In genomic region chr5:82334085-82334680, GRCh38 we compare ENCODE assay signal across 21 cellular contexts. TPM values are rescaled to one million over a fixed set of nuclear protein-coding genes. Genes with fewer than 3 reads are reported as not detected.
DNase-seq lines count a peak whose midpoint lies in the region; ATAC-seq and TF ChIP-seq lines count a peak whose summit lies in the region.
"Had no signal": no experiment of that assay in that cellular context is flagged by ENCODE, and none has a peak within 500 bp of the region (broad histone marks: within the 10 kb centered on the region; RNA-seq: fewer than 3 reads in every experiment).

No MANE protein-coding gene starts in this region.

- CTCF ChIA-PET in PC-3 (lab: Charles Lee): no interaction called here

- in situ Hi-C loops in brain microvascular endothelial cell (cut with HindIII; ENCODE audit: low pct_ligation_motif_present, low sequenced_read_pairs): no loop called here

- H4K20me1 ChIP-seq in smooth muscle cell (ENCODE audit: low read depth) (no peaks in the 10 kb centered on the region), PC-3 (ENCODE audit: low read length) (no peaks in the 10 kb centered on the region)

- H3K4me1 ChIP-seq in lower lobe of right lung (peaks cover 6% of the 10 kb centered on the region), smooth muscle cell (ENCODE audit: low read depth) (peaks cover 41% of the 10 kb centered on the region), PC-3 (ENCODE audit: insufficient read depth, low read length) (no peaks in the 10 kb centered on the region)
- H3K4me1 ChIP-seq: body of pancreas had no signal

- intact Hi-C loops in lower lobe of right lung (cut with DNase I) (no loop called here), PC-3 (cut with micrococcal nuclease) (no loop called here)

- POLR2A ChIA-PET in PC-3 (lab: Charles Lee; ENCODE audit: unreplicated experiment): no interaction called here

- no peak overlapping the region for H3K4me3 ChIP-seq in brain microvascular endothelial cell (ENCODE audit: low read depth, low read length)
- H3K4me3 ChIP-seq in lower lobe of right lung: no peak overlapping the region
- H3K4me3 ChIP-seq in smooth muscle cell: no peak overlapping the region
- H3K4me3 ChIP-seq in PC-3 (ENCODE audit: low read length): no peak overlapping the region
- H3K4me3 ChIP-seq: body of pancreas had no signal

- 23% methylated on average over 4 of the region's 4 CpGs for WGBS in smooth muscle cell (ENCODE audit: low lambda C conversion rate)

- peaks cover 76% of the 10 kb centered on the region for H3K4me1 Mint-ChIP-seq in HFFc6 (ENCODE audit: low read depth)
- no peaks in the 10 kb centered on the region for H3K4me1 Mint-ChIP-seq in T-helper 17 cell
- H3K4me1 Mint-ChIP-seq: activated CD4-positive, alpha-beta memory T cell treated with anti-CD3 and anti-CD28 coated beads, Interleukin-2, amount 10 ng/mL, durations not matched to agents 7 days and 5 days; memory B cell had no signal

- no TSS peak for BruUV-seq in PC-3 (replicated peaks; lab: Mats Ljungman, UMichigan)

- DNase-seq in HFFc6: no peak
- no peak for DNase-seq in brain microvascular endothelial cell
- DNase-seq in lower lobe of right lung: no peak
- DNase-seq in smooth muscle cell (lab: John Stamatoyannopoulos, UW; ENCODE audit: unreplicated experiment): no peak
- DNase-seq in COLO668 (lab: John Stamatoyannopoulos, UW; ENCODE audit: unreplicated experiment): no peak
- DNase-seq in PC-3: no peak
- DNase-seq in GOT3 (lab: John Stamatoyannopoulos, UW): no peak
- no peak for DNase-seq in T-helper 17 cell
- DNase-seq: activated CD4-positive, alpha-beta memory T cell treated with anti-CD3 and anti-CD28 coated beads, Interleukin-2, amount 10 ng/mL, durations not matched to agents 7 days and 5 days; activated naive CD4-positive, alpha-beta T cell treated with anti-CD3 and anti-CD28 coated beads, Interleukin-2, amount 50 U/mL, for 16 hours; activated T-cell treated with anti-CD3 and anti-CD28 coated beads, Interleukin-2, amount 50 U/mL, for 1 hour; body of pancreas; erythroblast; H7; KG1; NCI-H2029 treated with DMSO at 0.1 percent for 48 hours; stimulated activated naive CD8-positive, alpha-beta T cell treated with anti-CD3 and anti-CD28 coated beads, Interleukin-15, Interleukin-2, amounts not matched to agents 100 U/mL and 50 U/mL, for 24 hours; T-helper 2 cell had no signal

- no peaks in the 10 kb centered on the region for H3K36me3 ChIP-seq in brain microvascular endothelial cell (replicated peaks)
- no peaks in the 10 kb centered on the region for H3K36me3 ChIP-seq in lower lobe of right lung
- H3K36me3 ChIP-seq in smooth muscle cell (ENCODE audit: low read depth): no peaks in the 10 kb centered on the region
- H3K36me3 ChIP-seq in PC-3 (ENCODE audit: low read depth, low read length): no peaks in the 10 kb centered on the region

- peak overlapping the region; percentile 90 for H3K27ac Mint-ChIP-seq in HFFc6
- no peak overlapping the region for H3K27ac Mint-ChIP-seq in T-helper 17 cell
- H3K27ac Mint-ChIP-seq: activated CD4-positive, alpha-beta memory T cell treated with anti-CD3 and anti-CD28 coated beads, Interleukin-2, amount 10 ng/mL, durations not matched to agents 7 days and 5 days; memory B cell; natural killer cell treated with Interleukin-12 subunit alpha and Interleukin-12 subunit beta and Interleukin-15 and Interleukin-18, amount 100 ng/mL, for 72 hours; WTC11 had no signal

- no peaks in the 10 kb centered on the region for H3K9me3 Mint-ChIP-seq in HFFc6
- H3K9me3 Mint-ChIP-seq: activated CD4-positive, alpha-beta memory T cell treated with anti-CD3 and anti-CD28 coated beads, Interleukin-2, amount 10 ng/mL, durations not matched to agents 7 days and 5 days; memory B cell; natural killer cell treated with Interleukin-12 subunit alpha and Interleukin-12 subunit beta and Interleukin-15 and Interleukin-18, amount 100 ng/mL, for 72 hours had no signal

- H3K9me3 ChIP-seq in lower lobe of right lung (no peaks in the 10 kb centered on the region), smooth muscle cell (replicated peaks; ENCODE audit: low read depth) (no peaks in the 10 kb centered on the region), PC-3 (ENCODE audit: low read length) (no peaks in the 10 kb centered on the region), T-helper 17 cell (ENCODE audit: control insufficient read depth, low read length, poor library complexity, severe bottlenecking) (no peaks in the 10 kb centered on the region)
- H3K9me3 ChIP-seq: body of pancreas had no signal

- ATAC-seq in lower lobe of right lung: no peak
- ATAC-seq in PC-3: no peak
- ATAC-seq in T-helper 17 cell: no peak
- ATAC-seq: natural killer cell treated with Interleukin-12 subunit alpha and Interleukin-12 subunit beta and Interleukin-15 and Interleukin-18, amount 100 ng/mL, for 72 hours; stimulated activated naive CD8-positive, alpha-beta T cell treated with anti-CD3 and anti-CD28 coated beads, Interleukin-15, Interleukin-2, amounts not matched to agents 100 U/mL and 50 U/mL, for 24 hours; WTC11 had no signal

- no peaks in the 10 kb centered on the region for H3K36me3 Mint-ChIP-seq in HFFc6 (ENCODE audit: low read depth)
- no peaks in the 10 kb centered on the region for H3K36me3 Mint-ChIP-seq in T-helper 17 cell (ENCODE audit: low read depth)
- H3K36me3 Mint-ChIP-seq: memory B cell; natural killer cell treated with Interleukin-12 subunit alpha and Interleukin-12 subunit beta and Interleukin-15 and Interleukin-18, amount 100 ng/mL, for 72 hours had no signal

- no peak overlapping the region for H2AFZ ChIP-seq in smooth muscle cell (ENCODE audit: low read depth)
- no peak overlapping the region for H2AFZ ChIP-seq in PC-3 (ENCODE audit: low read length)

- H3K27me3 Mint-ChIP-seq in HFFc6 (ENCODE audit: insufficient read depth) (peaks cover 5% of the 10 kb centered on the region), T-helper 17 cell (peaks cover 10% of the 10 kb centered on the region)

- H3K9me2 ChIP-seq in PC-3 (replicated peaks; ENCODE audit: low read length): no peaks in the 10 kb centered on the region

- H3K79me2 ChIP-seq in smooth muscle cell (ENCODE audit: low read depth): no peaks in the 10 kb centered on the region
- H3K79me2 ChIP-seq in PC-3 (ENCODE audit: low read length): no peaks in the 10 kb centered on the region

- peaks cover 34% of the 10 kb centered on the region for H3F3A ChIP-seq in smooth muscle cell (ENCODE audit: low read depth)
- H3F3A ChIP-seq in PC-3 (ENCODE audit: low read length, unreplicated experiment): no peaks in the 10 kb centered on the region

- peak overlapping the region; percentile 34 for H3K9ac ChIP-seq in smooth muscle cell (ENCODE audit: low read depth)
- no peak overlapping the region for H3K9ac ChIP-seq in PC-3 (ENCODE audit: low read length)

- H3K27me3 ChIP-seq in brain microvascular endothelial cell (replicated peaks) (no peaks in the 10 kb centered on the region), lower lobe of right lung (ENCODE audit: low read depth) (no peaks in the 10 kb centered on the region), smooth muscle cell (ENCODE audit: low read depth) (no peaks in the 10 kb centered on the region), PC-3 (ENCODE audit: low read length) (no peaks in the 10 kb centered on the region)
- H3K27me3 ChIP-seq: body of pancreas had no signal

- H3K27ac ChIP-seq in brain microvascular endothelial cell (peak overlapping the region; percentile 90), lower lobe of right lung (peak overlapping the region; percentile 19), smooth muscle cell (ENCODE audit: low read depth) (peak overlapping the region; percentile 90), PC-3 (ENCODE audit: low read length) (no peak overlapping the region)
- H3K27ac ChIP-seq: body of pancreas had no signal

- TF ChIP-seq CTCF in HFFc6 (IDR thresholded peaks at IDR 0.05) (no peak), brain microvascular endothelial cell (IDR thresholded peaks at IDR 0.05; ENCODE audit: low read depth, low read length, missing control alignments) (no peak), lower lobe of right lung (IDR thresholded peaks at IDR 0.05) (no peak), smooth muscle cell (IDR thresholded peaks at IDR 0.05; ENCODE audit: borderline replicate concordance, insufficient read depth, poor library complexity, severe bottlenecking) (no peak), PC-3 (conservative IDR thresholded peaks at IDR 0.05; ENCODE audit: low read depth, low read length) (no peak)

- H3K4me2 ChIP-seq in smooth muscle cell (peak overlapping the region; percentile 75), PC-3 (ENCODE audit: low read length) (no peak overlapping the region)

- H3K4me3 Mint-ChIP-seq in HFFc6: peak overlapping the region; percentile 60
- no peak overlapping the region for H3K4me3 Mint-ChIP-seq in T-helper 17 cell
- H3K4me3 Mint-ChIP-seq: activated CD4-positive, alpha-beta memory T cell treated with anti-CD3 and anti-CD28 coated beads, Interleukin-2, amount 10 ng/mL, durations not matched to agents 7 days and 5 days; memory B cell; natural killer cell treated with Interleukin-12 subunit alpha and Interleukin-12 subunit beta and Interleukin-15 and Interleukin-18, amount 100 ng/mL, for 72 hours; WTC11 had no signal

RNA-seq across cellular contexts. Expression of gene RPS23, which starts 56.0 kb away (rescaled TPM):
- total RNA-seq in HFFc6 (2021; fragmentation: NEBNext Ultra II Directional; extraction: Animal tissue kit (Norgen Biotek cat#: 25700)): 1,000 to 10,000 TPM; 1,416 to 1,929 (median 1,647) TPM
- total RNA-seq in lower lobe of right lung (1,400 TPM), smooth muscle cell (2,914 and 3,121 TPM in 2 replicates), PC-3 (2014; rRNA removed) (2,034 and 2,407 TPM in 2 replicates), T-helper 17 cell (1,000 to 10,000 TPM; 3,176 to 3,181 TPM)
- 809 and 818 TPM in 2 replicates for polyA plus RNA-seq in smooth muscle cell
